8 cellular contexts compared by ENCODE assay signal in the genomic region with DNA sequence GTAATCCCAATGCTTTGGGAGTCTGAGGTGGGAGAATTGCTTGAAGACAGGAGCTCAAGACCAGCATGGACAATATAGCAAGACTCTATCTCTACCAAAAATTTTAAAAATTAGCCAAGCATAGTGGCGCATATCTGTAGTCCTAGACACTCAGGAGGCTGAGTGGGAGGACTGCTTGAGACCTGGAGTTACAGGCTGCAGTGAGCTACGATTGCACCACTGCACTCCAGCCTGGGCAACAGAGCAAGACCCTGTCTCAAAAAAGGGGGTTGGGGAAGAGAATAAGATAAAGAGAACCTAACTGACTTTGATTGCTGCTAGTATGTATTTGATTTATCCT. TPM values are rescaled to one million over a fixed set of nuclear protein-coding genes. Genes with fewer than 3 reads are reported as not detected.
DNase-seq lines count a peak whose midpoint lies in the region; ATAC-seq and TF ChIP-seq lines count a peak whose summit lies in the region.

No MANE protein-coding gene starts in this region.

- TF ChIP-seq POLR2A in gastroesophageal sphincter (IDR thresholded peaks at IDR 0.05) = no peak

- H3K36me3 ChIP-seq in CD8-positive, alpha-beta T cell (ENCODE audit: insufficient read depth, low read length) = no peaks in the 10 kb centered on the region
- no peaks in the 10 kb centered on the region for H3K36me3 ChIP-seq in gastroesophageal sphincter
- no peaks in the 10 kb centered on the region for H3K36me3 ChIP-seq in tibial artery

- no peaks in the 10 kb centered on the region for H3K36me3 Mint-ChIP-seq in CD8-positive, alpha-beta T cell

- H3K4me1 Mint-ChIP-seq in CD8-positive, alpha-beta T cell (ENCODE audit: low read depth) = peaks cover 78% of the 10 kb centered on the region

- H3K27ac ChIP-seq in CD8-positive, alpha-beta T cell (ENCODE audit: low read depth, low read length) = peak overlapping the region; percentile 34
- H3K27ac ChIP-seq in gastroesophageal sphincter = no peak overlapping the region
- no peak overlapping the region for H3K27ac ChIP-seq in tibial artery

- 82 to 100% methylated on average over 1 to 2 of the region's 2 CpGs for WGBS in gastroesophageal sphincter (ENCODE audit: low coverage in 1 of 2), 2 donors

- CTCF ChIA-PET in CD8-positive, alpha-beta T cell (lab: Charles Lee) = interaction anchor here (0.9 to 3.7 kb wide), 7 partner anchors 10 to 331 kb away, joined by 3 to 28 read pairs (median 4); no protein-coding TSS in a partner anchor

- H3K27me3 ChIP-seq in CD8-positive, alpha-beta T cell (ENCODE audit: insufficient read depth, low read length) = no peaks in the 10 kb centered on the region
- H3K27me3 ChIP-seq in gastroesophageal sphincter (no peaks in the 10 kb centered on the region), tibial artery (no peaks in the 10 kb centered on the region)

- TF ChIP-seq CTCF in CD8-positive, alpha-beta T cell (IDR thresholded peaks at IDR 0.05) = no peak
- TF ChIP-seq CTCF in gastroesophageal sphincter (IDR thresholded peaks at IDR 0.05) = no peak
- no peak for TF ChIP-seq CTCF in tibial artery (IDR thresholded peaks at IDR 0.05)

- no peaks in the 10 kb centered on the region for H3K27me3 Mint-ChIP-seq in CD8-positive, alpha-beta T cell (ENCODE audit: low read depth)

- no peak for TF ChIP-seq EP300 in gastroesophageal sphincter (IDR thresholded peaks at IDR 0.05)

- peak overlapping the region; percentile 93 for H3K4me3 Mint-ChIP-seq in CD8-positive, alpha-beta T cell

- peak; percentile 22 for ATAC-seq in CD8-positive, alpha-beta T cell
- ATAC-seq in GM19467 (IDR thresholded peaks at IDR 0.05; ENCODE audit: unreplicated experiment) (peak; percentile 25), HG03520 (IDR thresholded peaks at IDR 0.05; ENCODE audit: unreplicated experiment) (peak; percentile 9), gastroesophageal sphincter (no peak), left colon (no peak)

- H3K27ac Mint-ChIP-seq in CD8-positive, alpha-beta T cell = peak overlapping the region; percentile 97

- DNase-seq in CD8-positive, alpha-beta T cell = no peak
- no peak for DNase-seq in NCI-H1417 treated with DMSO at 0.1 percent for 48 hours (lab: John Stamatoyannopoulos, UW)
- no peak for DNase-seq in tibial artery
- no peak for DNase-seq in posterior vena cava (ENCODE audit: low spot score)
- no peak for DNase-seq in left colon

- POLR2A ChIA-PET in CD8-positive, alpha-beta T cell (lab: Charles Lee) = interaction anchor here (1.1 to 2.9 kb wide), 3 partner anchors 13 to 18 kb away, joined by 3 to 15 read pairs (median 4); a partner anchor contains a TSS

- no peaks in the 10 kb centered on the region for H3K9me3 Mint-ChIP-seq in CD8-positive, alpha-beta T cell

- H3K4me1 ChIP-seq in CD8-positive, alpha-beta T cell (ENCODE audit: insufficient read depth, low read length) = peaks cover 65% of the 10 kb centered on the region
- H3K4me1 ChIP-seq in gastroesophageal sphincter (no peaks in the 10 kb centered on the region), tibial artery (no peaks in the 10 kb centered on the region)

- peak overlapping the region; percentile 45 for H3K4me3 ChIP-seq in CD8-positive, alpha-beta T cell (ENCODE audit: low read depth, low read length)
- peak overlapping the region; percentile 17 to 23 for H3K4me3 ChIP-seq in gastroesophageal sphincter
- H3K4me3 ChIP-seq in tibial artery = no peak overlapping the region

- intact Hi-C loops in CD8-positive, alpha-beta T cell (cut with DNase I, micrococcal nuclease) = loop anchor here in 1 of 2 experiments (2.0 kb wide), 1 partner anchor 17 kb away; a partner anchor contains a TSS
- intact Hi-C loops in tibial artery (cut with DNase I; ENCODE audit: low total_unique reads) = no loop called here
- intact Hi-C loops in posterior vena cava (cut with DNase I) = no loop called here
- intact Hi-C loops in left colon (cut with DNase I, micrococcal nuclease) = loop anchor here in 1 of 2 donors (10.0 kb wide), 1 partner anchor 239 kb away; no protein-coding TSS in a partner anchor

- H3K9me3 ChIP-seq in CD8-positive, alpha-beta T cell (ENCODE audit: low read length) = no peaks in the 10 kb centered on the region
- no peaks in the 10 kb centered on the region for H3K9me3 ChIP-seq in gastroesophageal sphincter
- no peaks in the 10 kb centered on the region for H3K9me3 ChIP-seq in tibial artery

RNA-seq across cellular contexts. Expression of a gene that starts 0.8 kb away (rescaled TPM):
- total RNA-seq in CD8-positive, alpha-beta T cell = 1 to 10 TPM; 1.5 to 2.2 TPM
- total RNA-seq in gastroesophageal sphincter = 1 to 10 TPM in 3 of 4 donors, under 1 TPM in 1; 0.78 to 4.9 (median 1.8) TPM
- 1 to 10 TPM; 1.3 to 2.2 TPM for total RNA-seq in posterior vena cava
- total RNA-seq in left colon = 1 to 10 TPM in 1 of 2 donors, under 1 TPM in 1; 0.49 to 1.6 TPM

RNA-seq across cellular contexts. Expression of a gene that starts 16.6 kb away (rescaled TPM):
- 10 to 100 TPM; 20.1 to 22.3 TPM for total RNA-seq in CD8-positive, alpha-beta T cell
- 10 to 100 TPM in 3 of 4 donors, 1 to 10 TPM in 1; 7.8 to 26.0 (median 21.4) TPM for total RNA-seq in gastroesophageal sphincter
- total RNA-seq in posterior vena cava = 10 to 100 TPM; 11.1 to 15.0 TPM
- 10 to 100 TPM; 16.1 to 16.7 TPM for total RNA-seq in left colon

Comparison
In these comparisons a context has a peak if more than half of its experiments do, and no peak if none do; other contexts are left out.
1. ATAC-seq: peak in CD8-positive, alpha-beta T cell (single experiment), GM19467 (single experiment) and HG03520 (single experiment); none in gastroesophageal sphincter (single experiment) and left colon (single experiment).
2. H3K4me3 ChIP-seq: peak in CD8-positive, alpha-beta T cell (single experiment) and gastroesophageal sphincter (2 of 2); none in tibial artery (0 of 2).